Comparison of ENCODE assay signal across 1 cellular context in genomic region chr9:136667940-136668760, GRCh38.
TF ChIP-seq lines count a peak whose summit lies in the region.

No MANE protein-coding gene starts in this region.

TF ChIP-seq in GM12878, 131 proteins besides CTCF, POLR2A, EP300 and RAD21 (continued from another document):
- TF ChIP-seq NFXL1 (IDR thresholded peaks at IDR 0.05; ENCODE audit: borderline replicate concordance) (no peak), FOXM1 (IDR thresholded peaks at IDR 0.05; ENCODE audit: low read depth, low read length) (no peak), BHLHE40 (IDR thresholded peaks at IDR 0.05; ENCODE audit: borderline replicate concordance in 1 of 2, low read depth in 2 of 2, low read length in 1 of 2) (no peak), RUNX3 (IDR thresholded peaks at IDR 0.05; ENCODE audit: low read length) (no peak), EED (IDR thresholded peaks at IDR 0.05; ENCODE audit: low read depth) (no peak), SMAD5 (IDR thresholded peaks at IDR 0.05; ENCODE audit: low read depth) (no peak)
